In genomic region chr12:92362785-92363184, GRCh38 we compare ENCODE assay signal across 8 cellular contexts.
A peak's percentile ranks its signal among the peaks of the same experiment; 100 is the strongest.
DNase-seq lines count a peak whose midpoint lies in the region; ATAC-seq and TF ChIP-seq lines count a peak whose summit lies in the region.

No MANE protein-coding gene starts in this region.

- peak overlapping the region; percentile 84 for H3K27ac Mint-ChIP-seq in activated T-helper 17 cell treated with anti-CD3 and anti-CD28 coated beads, Interleukin-2, amount 50 U/mL, for 72 hours
- H3K27ac Mint-ChIP-seq in stimulated activated naive CD8-positive, alpha-beta T cell treated with anti-CD3 and anti-CD28 coated beads, Interleukin-15, amount 100 ng/mL, for 72 hours: peak overlapping the region; percentile 91 to 93

- TF ChIP-seq CTCF in right atrium auricular region (IDR thresholded peaks at IDR 0.05): no peak

- H3K36me3 ChIP-seq in right atrium auricular region: no peaks in the 10 kb centered on the region

- peak; percentile 51 to 58 for ATAC-seq in activated CD4-positive, CD25-positive, alpha-beta regulatory T cell treated with anti-CD3 and anti-CD28 coated beads, Interleukin-2, amount 50 U/mL, for 24 hours
- ATAC-seq in HG02973 (IDR thresholded peaks at IDR 0.05; ENCODE audit: unreplicated experiment): peak; percentile 30
- ATAC-seq in activated T-helper 17 cell treated with anti-CD3 and anti-CD28 coated beads, Interleukin-2, amount 50 U/mL, for 72 hours (replicated peaks): peak; percentile 51
- peak; percentile 67 for ATAC-seq in stimulated activated naive CD8-positive, alpha-beta T cell treated with anti-CD3 and anti-CD28 coated beads, Interleukin-15, amount 100 ng/mL, for 72 hours

- H3K4me3 Mint-ChIP-seq in activated T-helper 17 cell treated with anti-CD3 and anti-CD28 coated beads, Interleukin-2, amount 50 U/mL, for 72 hours: peak overlapping the region; percentile 78
- peak overlapping the region; percentile 78 to 83 for H3K4me3 Mint-ChIP-seq in stimulated activated naive CD8-positive, alpha-beta T cell treated with anti-CD3 and anti-CD28 coated beads, Interleukin-15, amount 100 ng/mL, for 72 hours

- H3K27ac ChIP-seq in right atrium auricular region: no peak overlapping the region

- peaks cover 28% of the 10 kb centered on the region for H3K4me1 Mint-ChIP-seq in activated T-helper 17 cell treated with anti-CD3 and anti-CD28 coated beads, Interleukin-2, amount 50 U/mL, for 72 hours
- H3K4me1 Mint-ChIP-seq in stimulated activated naive CD8-positive, alpha-beta T cell treated with anti-CD3 and anti-CD28 coated beads, Interleukin-15, amount 100 ng/mL, for 72 hours: peaks cover 56% of the 10 kb centered on the region

- no peak for DNase-seq in activated CD4-positive, CD25-positive, alpha-beta regulatory T cell (lab: John Stamatoyannopoulos, UW)
- peak; percentile 7 to 28 for DNase-seq in stimulated activated naive CD8-positive, alpha-beta T cell treated with anti-CD3 and anti-CD28 coated beads, Interleukin-15, amount 100 ng/mL, for 72 hours
- DNase-seq in NCI-H1694 (lab: John Stamatoyannopoulos, UW) (no peak), NCI-H2196 treated with DMSO at 0.1 percent for 48 hours (lab: John Stamatoyannopoulos, UW; ENCODE audit: unreplicated experiment) (no peak), right atrium auricular region (ENCODE audit: low spot score) (no peak)

- peak overlapping the region in 1 of 2 donors; percentile 35 for H3K4me3 ChIP-seq in right atrium auricular region

- H3K36me3 Mint-ChIP-seq in activated T-helper 17 cell treated with anti-CD3 and anti-CD28 coated beads, Interleukin-2, amount 50 U/mL, for 72 hours (ENCODE audit: low read depth): no peaks in the 10 kb centered on the region

- no peaks in the 10 kb centered on the region for H3K9me3 ChIP-seq in right atrium auricular region

- no peaks in the 10 kb centered on the region for H3K27me3 ChIP-seq in right atrium auricular region

- H3K9me3 Mint-ChIP-seq in activated T-helper 17 cell treated with anti-CD3 and anti-CD28 coated beads, Interleukin-2, amount 50 U/mL, for 72 hours: peaks cover 21% of the 10 kb centered on the region
- peaks cover 15 to 18% of the 10 kb centered on the region in 2 donors for H3K9me3 Mint-ChIP-seq in stimulated activated naive CD8-positive, alpha-beta T cell treated with anti-CD3 and anti-CD28 coated beads, Interleukin-15, amount 100 ng/mL, for 72 hours

- H3K27me3 Mint-ChIP-seq in activated T-helper 17 cell treated with anti-CD3 and anti-CD28 coated beads, Interleukin-2, amount 50 U/mL, for 72 hours: no peaks in the 10 kb centered on the region
- no peaks in the 10 kb centered on the region for H3K27me3 Mint-ChIP-seq in stimulated activated naive CD8-positive, alpha-beta T cell treated with anti-CD3 and anti-CD28 coated beads, Interleukin-15, amount 100 ng/mL, for 72 hours

- peaks cover 0 to 19% of the 10 kb centered on the region in 2 donors for H3K4me1 ChIP-seq in right atrium auricular region

Comparison
In these comparisons a context has a peak if more than half of its experiments do, and no peak if none do; other contexts are left out.
1. DNase-seq: peak in stimulated activated naive CD8-positive, alpha-beta T cell treated with anti-CD3 and anti-CD28 coated beads, Interleukin-15, amount 100 ng/mL, for 72 hours (2 of 2); none in activated CD4-positive, CD25-positive, alpha-beta regulatory T cell (0 of 4), NCI-H1694 (single experiment), NCI-H2196 treated with DMSO at 0.1 percent for 48 hours (single experiment) and right atrium auricular region (single experiment).
2. Peak in every context shown above with its lines, with median percentiles within 50 percentile points of each other: ATAC-seq.